1 cellular context compared by ENCODE assay signal in genomic region chr3:107578523-107578922, GRCh38.
TF ChIP-seq lines count a peak whose summit lies in the region.

No MANE protein-coding gene starts in this region.

TF ChIP-seq in HepG2, 621 proteins besides CTCF, POLR2A, EP300 and RAD21:
- TF ChIP-seq MED1 (CRISPR knock-in tag; IDR thresholded peaks at IDR 0.05) (no peak), THAP7 (CRISPR knock-in tag; IDR thresholded peaks at IDR 0.05) (no peak), RXRB (CRISPR knock-in tag; IDR thresholded peaks at IDR 0.05; ENCODE audit: borderline replicate concordance) (no peak), ZBTB42 (CRISPR knock-in tag; IDR thresholded peaks at IDR 0.05) (no peak), SRSF4 (IDR thresholded peaks at IDR 0.05; ENCODE audit: low read depth, low read length, poor library complexity, severe bottlenecking) (no peak), SP1 (IDR thresholded peaks at IDR 0.05) (no peak), SP1 (CRISPR knock-in tag; IDR thresholded peaks at IDR 0.05) (no peak), JDP2 (CRISPR knock-in tag; IDR thresholded peaks at IDR 0.05; ENCODE audit: borderline replicate concordance) (no peak), NFE2L1 (CRISPR knock-in tag; IDR thresholded peaks at IDR 0.05; ENCODE audit: borderline replicate concordance) (no peak), ZSCAN9 (CRISPR knock-in tag; IDR thresholded peaks at IDR 0.05; ENCODE audit: borderline replicate concordance) (no peak)
TF ChIP-seq in HepG2: peak in this region for 0.
